Comparison of ENCODE assay signal across 7 cellular contexts in the genomic region with DNA sequence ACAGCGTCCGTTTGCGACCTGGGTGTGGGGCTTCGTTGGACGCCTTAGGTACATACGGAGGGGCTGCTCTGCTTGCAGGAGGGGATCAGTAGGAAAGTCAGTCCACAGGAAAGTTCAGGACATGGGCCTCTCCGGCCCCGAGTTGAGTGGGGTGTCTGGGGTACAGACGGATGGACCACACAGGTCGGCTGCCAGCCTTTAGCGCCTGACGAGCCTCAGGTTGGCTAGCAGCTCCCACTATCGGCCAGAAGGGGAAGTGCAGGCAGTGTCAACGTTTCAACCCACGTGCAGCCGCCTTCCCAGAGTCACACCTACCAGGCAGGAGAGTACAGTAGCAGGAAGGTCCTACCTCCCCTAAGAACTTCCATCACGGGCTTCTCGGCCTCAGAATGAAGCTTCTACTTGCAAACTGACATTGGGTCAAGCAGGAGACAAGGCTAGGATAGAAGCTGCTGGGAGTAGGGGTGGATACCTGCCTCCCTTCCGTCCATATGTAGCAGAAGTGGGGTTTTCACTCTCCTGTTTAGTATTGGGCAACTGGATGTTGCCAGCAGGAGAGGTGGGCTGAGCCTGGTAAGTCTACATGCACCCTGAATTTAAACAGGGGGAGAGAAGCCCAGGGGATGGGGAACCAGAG. TPM values are rescaled to one million over a fixed set of nuclear protein-coding genes. Genes with fewer than 3 reads are reported as not detected.
DNase-seq lines count a peak whose midpoint lies in the region; ATAC-seq, FAIRE-seq and TF ChIP-seq lines count a peak whose summit lies in the region.

No MANE protein-coding gene starts in this region.

- peaks cover 12% of the 10 kb centered on the region for H3K27me3 ChIP-seq in colonic mucosa
- peaks cover 0 to 16% of the 10 kb centered on the region in 2 donors for H3K27me3 ChIP-seq in right lobe of liver

- intact Hi-C loops in activated CD4-positive, alpha-beta T cell treated with anti-CD3 and anti-CD28 coated beads for 36 hours (cut with DNase I, micrococcal nuclease) = loop anchor here (1.0 to 10.0 kb wide), 7 partner anchors 130 to 794 kb away; a partner anchor contains a TSS
- intact Hi-C loops in colonic mucosa (cut with DNase I) = no loop called here
- intact Hi-C loops in right lobe of liver (cut with DNase I) = loop anchor here (5.0 to 10.0 kb wide), 2 partner anchors 126 to 129 kb away; no protein-coding TSS in a partner anchor

- no peak overlapping the region for H3K4me3 ChIP-seq in colonic mucosa
- H3K4me3 ChIP-seq in right lobe of liver = no peak overlapping the region

- no peak overlapping the region for H3K27ac Mint-ChIP-seq in activated CD4-positive, alpha-beta T cell treated with anti-CD3 and anti-CD28 coated beads for 36 hours

- H3K9me3 Mint-ChIP-seq in activated CD4-positive, alpha-beta T cell treated with anti-CD3 and anti-CD28 coated beads for 36 hours (ENCODE audit: low read depth) = no peaks in the 10 kb centered on the region

- ATAC-seq in HG02642 (IDR thresholded peaks at IDR 0.05; ENCODE audit: poor library complexity, unreplicated experiment) (peak; percentile 47), right lobe of liver (peak; percentile 81 to 89 (median 86))
- peak; percentile 60 for ATAC-seq in activated CD4-positive, alpha-beta T cell treated with anti-CD3 and anti-CD28 coated beads for 36 hours

- WGBS in right lobe of liver (ENCODE audit: insufficient coverage, low coverage, low lambda C conversion rate, missing lambda C conversion rate) = 8% methylated on average over 9 of the region's 19 CpGs

- peaks cover 5% of the 10 kb centered on the region for H3K27me3 Mint-ChIP-seq in activated CD4-positive, alpha-beta T cell treated with anti-CD3 and anti-CD28 coated beads for 36 hours

- CTCF ChIA-PET in activated CD4-positive, alpha-beta T cell treated with anti-CD3 and anti-CD28 coated beads for 36 hours (lab: Charles Lee) = interaction anchor here (0.7 to 7.1 kb wide), 21 partner anchors 9 to 349 kb away, joined by 3 to 102 read pairs (median 5); a partner anchor contains a TSS

- H3K36me3 ChIP-seq in colonic mucosa (no peaks in the 10 kb centered on the region), right lobe of liver (no peaks in the 10 kb centered on the region)

- no peaks in the 10 kb centered on the region for H3K36me3 Mint-ChIP-seq in activated CD4-positive, alpha-beta T cell treated with anti-CD3 and anti-CD28 coated beads for 36 hours (ENCODE audit: low read depth)

- H3K9ac ChIP-seq in colonic mucosa (ENCODE audit: low read depth in 2 of 2, low read length in 2 of 2) = no peak overlapping the region

- peak; percentile 87 for FAIRE-seq in GM12891 (lab: Jason Lieb, UNC)

- peaks cover 13% of the 10 kb centered on the region for H3K4me1 Mint-ChIP-seq in activated CD4-positive, alpha-beta T cell treated with anti-CD3 and anti-CD28 coated beads for 36 hours

- H3K27ac ChIP-seq in colonic mucosa (no peak overlapping the region), right lobe of liver (no peak overlapping the region)

- no peaks in the 10 kb centered on the region for H3K9me3 ChIP-seq in colonic mucosa
- no peaks in the 10 kb centered on the region for H3K9me3 ChIP-seq in right lobe of liver

- no peak for TF ChIP-seq POLR2A in GM12891 (IDR thresholded peaks at IDR 0.05; ENCODE audit: low read depth, low read length)
- no peak for TF ChIP-seq POLR2A in right lobe of liver (IDR thresholded peaks at IDR 0.05)

- DNase-seq in GM12891 (ENCODE audit: insufficient read length, low spot score) (peak; percentile 66), NCI-H2081 (lab: John Stamatoyannopoulos, UW) (peak; percentile 46 to 76), colonic mucosa (peak; percentile 80), right lobe of liver (peak; percentile 58 to 69 (median 68))
- peak; percentile 83 for DNase-seq in activated CD4-positive, alpha-beta T cell treated with anti-CD3 and anti-CD28 coated beads for 36 hours
- DNase-seq in stimulated activated CD8-positive, alpha-beta memory T cell treated with anti-CD3 and anti-CD28 coated beads, Interleukin-12 subunit alpha, Interleukin-12 subunit beta, amount 100 ng/mL, for 24 hours (ENCODE audit: extremely low read depth) = peak; percentile 33

- TF ChIP-seq CTCF in colonic mucosa (IDR thresholded peaks at IDR 0.05) (peak; percentile 98), right lobe of liver (IDR thresholded peaks at IDR 0.05) (peak; percentile 78 to 93 (median 90))

- no peak overlapping the region for H3K4me3 Mint-ChIP-seq in activated CD4-positive, alpha-beta T cell treated with anti-CD3 and anti-CD28 coated beads for 36 hours

- H3K4me1 ChIP-seq in colonic mucosa (peaks cover 5% of the 10 kb centered on the region), right lobe of liver (peaks cover 0 to 7% (median 3%) of the 10 kb centered on the region in 4 donors)

- POLR2A ChIA-PET in activated CD4-positive, alpha-beta T cell treated with anti-CD3 and anti-CD28 coated beads for 36 hours (lab: Charles Lee) = no interaction called here

TF ChIP-seq in GM12891, 5 proteins besides CTCF, POLR2A, EP300 and RAD21:
- no peak for TF ChIP-seq POLR2AphosphoS5 (IDR thresholded peaks at IDR 0.05; ENCODE audit: low read depth, low read length)
- TF ChIP-seq SPI1 (IDR thresholded peaks at IDR 0.05; ENCODE audit: low read depth, low read length) = peak; percentile 79
TF ChIP-seq in GM12891: peak in this region for 1.

RNA-seq across cellular contexts. Expression of a gene that starts 1.8 kb away (rescaled TPM):
- polyA plus RNA-seq in GM12891 (2012; ENCODE audit: low read depth, missing spikeins) = not detected
- under 1 TPM; 0.14 to 0.39 TPM for total RNA-seq in activated CD4-positive, alpha-beta T cell treated with anti-CD3 and anti-CD28 coated beads for 36 hours
- under 1 TPM; 0.32 to 0.45 TPM for total RNA-seq in colonic mucosa
- under 1 TPM in 1 of 6 experiments, not detected in 5; 0.02 TPM for total RNA-seq in right lobe of liver

Comparison
In these comparisons a context has a peak if more than half of its experiments do, and no peak if none do; other contexts are left out.
1. DNase-seq: peak in every context shown above with its lines; median percentile 83 in activated CD4-positive, alpha-beta T cell treated with anti-CD3 and anti-CD28 coated beads for 36 hours; 80 in colonic mucosa; 68 in right lobe of liver; 66 in GM12891; 61 in NCI-H2081; 33 in stimulated activated CD8-positive, alpha-beta memory T cell treated with anti-CD3 and anti-CD28 coated beads, Interleukin-12 subunit alpha, Interleukin-12 subunit beta, amount 100 ng/mL, for 24 hours.